Comparison of ENCODE assay signal across 10 cellular contexts in the genomic region with DNA sequence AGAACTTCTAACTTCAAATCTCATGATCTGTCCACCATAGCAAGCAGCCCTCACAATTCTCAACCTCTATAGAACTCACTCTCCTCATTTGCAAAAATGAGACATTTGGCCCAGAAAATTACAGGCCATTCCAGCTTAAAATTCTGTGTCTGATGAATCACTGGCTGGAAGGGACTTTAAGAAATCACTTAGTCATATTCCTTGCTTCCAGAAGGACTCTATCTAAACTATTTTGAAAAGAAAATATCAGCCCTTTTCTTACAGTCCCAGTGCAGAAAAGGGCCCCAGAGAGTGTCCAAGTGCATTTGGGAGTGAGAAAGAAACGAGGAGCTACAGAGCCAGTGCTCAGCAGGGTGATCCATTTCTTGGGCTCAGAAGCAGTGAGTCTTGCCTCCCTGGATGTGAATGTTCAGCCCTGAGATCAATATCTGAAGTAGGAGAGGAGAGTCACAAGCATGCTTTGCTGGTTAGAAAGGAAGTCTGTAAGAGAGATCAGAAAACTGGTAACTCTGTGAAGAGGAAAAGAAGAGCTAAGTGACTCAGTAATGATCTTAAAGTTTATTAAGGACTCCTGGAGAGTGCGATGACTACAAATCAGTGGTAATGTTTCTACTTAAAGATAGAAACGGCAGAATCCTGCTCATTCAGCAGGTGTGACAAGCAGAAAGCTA.
DNase-seq lines count a peak whose midpoint lies in the region; ATAC-seq and TF ChIP-seq lines count a peak whose summit lies in the region.
"Had no signal": no experiment of that assay in that cellular context is flagged by ENCODE, and none has a peak within 500 bp of the region (broad histone marks: within the 10 kb centered on the region; RNA-seq: fewer than 3 reads in every experiment).

No MANE protein-coding gene starts in this region.

- ATAC-seq in lung (ENCODE audit: insufficient read depth, low FRiP score) (no peak), HG03175 (IDR thresholded peaks at IDR 0.05; ENCODE audit: unreplicated experiment) (no peak), WTC11 (no peak), T-cell (replicated peaks in 1 of 4) (no peak)
- ATAC-seq: activated CD4-positive, CD25-positive, alpha-beta regulatory T cell treated with anti-CD3 and anti-CD28 coated beads, Interleukin-2, amount 50 U/mL, for 24 hours had no signal

- no peak for TF ChIP-seq CTCF in lung (IDR thresholded peaks at IDR 0.05; ENCODE audit: control extremely low read depth, extremely low read depth)
- TF ChIP-seq CTCF in suprapubic skin (IDR thresholded peaks at IDR 0.05), result no peak
- TF ChIP-seq CTCF in Caco-2 (IDR thresholded peaks at IDR 0.05; ENCODE audit: insufficient read depth in 1 of 2, low read depth in 1 of 2, low read length in 1 of 2, severe bottlenecking in 1 of 2, unreplicated experiment in 1 of 2), result no peak
- no peak for TF ChIP-seq CTCF in WTC11 (IDR thresholded peaks at IDR 0.05)

- CTCF ChIA-PET in Caco-2 (lab: Charles Lee) (no interaction called here), WTC11 (lab: Charles Lee) (no interaction called here), T-cell (lab: Charles Lee) (interaction anchor here in 1 of 2 donors (0.6 kb wide), 1 partner anchor 52 kb away, joined by 3 read pairs; no protein-coding TSS in a partner anchor)

- no peak for TF ChIP-seq EP300 in suprapubic skin (IDR thresholded peaks at IDR 0.05)

- H3K27me3 Mint-ChIP-seq in Caco-2 (ENCODE audit: insufficient read depth, unreplicated experiment) (peaks cover 6% of the 10 kb centered on the region), WTC11 (ENCODE audit: low read depth) (0 out of 2 replicates have a peak, but pooled peaks cover 4% of the 10 kb centered on the region), T-cell (peaks cover 39 to 45% of the 10 kb centered on the region in 2 donors)

- H3K9me3 Mint-ChIP-seq in Caco-2 (ENCODE audit: unreplicated experiment), result no peaks in the 10 kb centered on the region
- H3K9me3 Mint-ChIP-seq in WTC11, result no peaks in the 10 kb centered on the region
- no peaks in the 10 kb centered on the region for H3K9me3 Mint-ChIP-seq in T-cell

- no TSS peak for BruUV-seq in Caco-2 (replicated peaks; lab: Mats Ljungman, UMichigan)

- POLR2A ChIA-PET in Caco-2 (lab: Charles Lee), result no interaction called here
- POLR2A ChIA-PET in WTC11 (lab: Charles Lee), result no interaction called here
- POLR2A ChIA-PET in T-cell (lab: Charles Lee), result no interaction called here

- TF ChIP-seq POLR2A in suprapubic skin (IDR thresholded peaks at IDR 0.05), result no peak

- no peak overlapping the region for H3K4me3 ChIP-seq in lung
- H3K4me3 ChIP-seq in suprapubic skin, result no peak overlapping the region
- no peak overlapping the region for H3K4me3 ChIP-seq in Caco-2 (ENCODE audit: low read depth, low read length)

- H3K36me3 ChIP-seq in lung (ENCODE audit: control insufficient read depth in 2 of 2, insufficient read depth in 2 of 2, low read length in 2 of 2) (no peaks in the 10 kb centered on the region), suprapubic skin (no peaks in the 10 kb centered on the region), Caco-2 (ENCODE audit: control insufficient read depth, insufficient read depth, low read length) (no peaks in the 10 kb centered on the region)

- H3K4me3 Mint-ChIP-seq in Caco-2 (ENCODE audit: unreplicated experiment), result no peak overlapping the region
- H3K4me3 Mint-ChIP-seq in WTC11, result no peak overlapping the region
- no peak overlapping the region for H3K4me3 Mint-ChIP-seq in T-cell

- peak overlapping the region; percentile 51 to 76 for H3K27ac ChIP-seq in lung (ENCODE audit: low read depth in 1 of 2, low read length in 1 of 2)
- H3K27ac ChIP-seq in suprapubic skin, result peak overlapping the region; percentile 62

- H3K36me3 Mint-ChIP-seq in Caco-2 (ENCODE audit: insufficient read depth, unreplicated experiment) (no peaks in the 10 kb centered on the region), WTC11 (no peaks in the 10 kb centered on the region), T-cell (no peaks in the 10 kb centered on the region)

- intact Hi-C loops in Caco-2 (cut with micrococcal nuclease; ENCODE audit: unreplicated experiment), result no loop called here

- H3K27ac Mint-ChIP-seq in Caco-2 (ENCODE audit: unreplicated experiment), result no peak overlapping the region
- no peak overlapping the region for H3K27ac Mint-ChIP-seq in WTC11
- H3K27ac Mint-ChIP-seq in T-cell, result no peak overlapping the region

- peaks cover 0 to 3% of the 10 kb centered on the region in 2 donors for H3K9me3 ChIP-seq in lung (ENCODE audit: control insufficient read depth in 2 of 2, insufficient read depth in 1 of 2, low read length in 1 of 2)
- no peaks in the 10 kb centered on the region for H3K9me3 ChIP-seq in suprapubic skin
- no peaks in the 10 kb centered on the region for H3K9me3 ChIP-seq in Caco-2

- WGBS in lung, 2 donors, result 62 to 75% methylated on average over 3 of the region's 3 CpGs
- WGBS in suprapubic skin, result 45% methylated on average over 3 of the region's 3 CpGs

- H3K4me1 ChIP-seq in lung (ENCODE audit: control insufficient read depth in 2 of 2, insufficient read depth in 2 of 2, low read length in 2 of 2) (peaks cover 2 to 21% of the 10 kb centered on the region in 2 donors), suprapubic skin (peaks cover 40% of the 10 kb centered on the region), Caco-2 (no peaks in the 10 kb centered on the region)

- H3K27me3 ChIP-seq in lung (ENCODE audit: control insufficient read depth, insufficient read depth), result no peaks in the 10 kb centered on the region
- H3K27me3 ChIP-seq in suprapubic skin, result no peaks in the 10 kb centered on the region
- H3K27me3 ChIP-seq in Caco-2 (replicated peaks; ENCODE audit: control insufficient read depth, insufficient read depth, low read length), result peaks cover 2% of the 10 kb centered on the region; the same call in 1 of the 2 replicates

- H3K4me1 Mint-ChIP-seq in Caco-2 (ENCODE audit: low read depth, unreplicated experiment) (no peaks in the 10 kb centered on the region), WTC11 (peaks cover 30% of the 10 kb centered on the region), T-cell (peaks cover 6 to 8% (median 7%) of the 10 kb centered on the region in 3 donors)

- peak; percentile 71 for DNase-seq in HT1080 (ENCODE audit: low read depth)
- peak; percentile 27 for DNase-seq in dermis blood vessel endothelial cell
- no peak for DNase-seq in lung (ENCODE audit: low spot score)
- DNase-seq in suprapubic skin (ENCODE audit: low spot score in 2 of 2), result no peak
- no peak for DNase-seq in Caco-2
- no peak for DNase-seq in WTC11 (ENCODE audit: low spot score)
- no peak for DNase-seq in T-cell
- DNase-seq: Karpas-422 had no signal

TF ChIP-seq in WTC11, 78 proteins besides CTCF, POLR2A, EP300 and RAD21 (continues in another document):
- TF ChIP-seq, protein P1, sequence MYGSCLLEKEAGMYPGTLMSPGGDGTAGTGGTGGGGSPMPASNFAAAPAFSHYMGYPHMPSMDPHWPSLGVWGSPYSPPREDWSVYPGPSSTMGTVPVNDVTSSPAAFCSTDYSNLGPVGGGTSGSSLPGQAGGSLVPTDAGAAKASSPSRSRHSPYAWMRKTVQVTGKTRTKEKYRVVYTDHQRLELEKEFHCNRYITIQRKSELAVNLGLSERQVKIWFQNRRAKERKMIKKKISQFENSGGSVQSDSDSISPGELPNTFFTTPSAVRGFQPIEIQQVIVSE (CRISPR knock-in tag; IDR thresholded peaks at IDR 0.05; ENCODE audit: borderline replicate concordance), result no peak
- no peak for TF ChIP-seq NFYB (CRISPR knock-in tag; conservative IDR thresholded peaks at IDR 0.05; ENCODE audit: low read depth)
- TF ChIP-seq TP53 (CRISPR knock-in tag; IDR thresholded peaks at IDR 0.05), result no peak
- no peak for TF ChIP-seq GTF2I (CRISPR knock-in tag; conservative IDR thresholded peaks at IDR 0.05)
- TF ChIP-seq, protein P2, sequence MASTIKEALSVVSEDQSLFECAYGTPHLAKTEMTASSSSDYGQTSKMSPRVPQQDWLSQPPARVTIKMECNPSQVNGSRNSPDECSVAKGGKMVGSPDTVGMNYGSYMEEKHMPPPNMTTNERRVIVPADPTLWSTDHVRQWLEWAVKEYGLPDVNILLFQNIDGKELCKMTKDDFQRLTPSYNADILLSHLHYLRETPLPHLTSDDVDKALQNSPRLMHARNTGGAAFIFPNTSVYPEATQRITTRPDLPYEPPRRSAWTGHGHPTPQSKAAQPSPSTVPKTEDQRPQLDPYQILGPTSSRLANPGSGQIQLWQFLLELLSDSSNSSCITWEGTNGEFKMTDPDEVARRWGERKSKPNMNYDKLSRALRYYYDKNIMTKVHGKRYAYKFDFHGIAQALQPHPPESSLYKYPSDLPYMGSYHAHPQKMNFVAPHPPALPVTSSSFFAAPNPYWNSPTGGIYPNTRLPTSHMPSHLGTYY (CRISPR knock-in tag; IDR thresholded peaks at IDR 0.05), result no peak
- no peak for TF ChIP-seq ZNF671 (CRISPR knock-in tag; IDR thresholded peaks at IDR 0.05)
- no peak for TF ChIP-seq GABPB1 (CRISPR knock-in tag; IDR thresholded peaks at IDR 0.05)
- TF ChIP-seq, protein P3, sequence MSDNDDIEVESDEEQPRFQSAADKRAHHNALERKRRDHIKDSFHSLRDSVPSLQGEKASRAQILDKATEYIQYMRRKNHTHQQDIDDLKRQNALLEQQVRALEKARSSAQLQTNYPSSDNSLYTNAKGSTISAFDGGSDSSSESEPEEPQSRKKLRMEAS (CRISPR knock-in tag; IDR thresholded peaks at IDR 0.05), result no peak
- TF ChIP-seq NR3C1 (CRISPR knock-in tag; conservative IDR thresholded peaks at IDR 0.05; ENCODE audit: low read depth), result no peak
- TF ChIP-seq ETV6 (CRISPR knock-in tag; IDR thresholded peaks at IDR 0.05), result no peak
- TF ChIP-seq SMAD4 (CRISPR knock-in tag; IDR thresholded peaks at IDR 0.05), result no peak
- no peak for TF ChIP-seq ZNF317 (CRISPR knock-in tag; IDR thresholded peaks at IDR 0.05; ENCODE audit: borderline replicate concordance, low read depth)
- TF ChIP-seq, protein P4, sequence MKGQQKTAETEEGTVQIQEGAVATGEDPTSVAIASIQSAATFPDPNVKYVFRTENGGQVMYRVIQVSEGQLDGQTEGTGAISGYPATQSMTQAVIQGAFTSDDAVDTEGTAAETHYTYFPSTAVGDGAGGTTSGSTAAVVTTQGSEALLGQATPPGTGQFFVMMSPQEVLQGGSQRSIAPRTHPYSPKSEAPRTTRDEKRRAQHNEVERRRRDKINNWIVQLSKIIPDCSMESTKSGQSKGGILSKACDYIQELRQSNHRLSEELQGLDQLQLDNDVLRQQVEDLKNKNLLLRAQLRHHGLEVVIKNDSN (CRISPR knock-in tag; IDR thresholded peaks at IDR 0.05), result no peak

Comparison
In these comparisons a context has a peak if more than half of its experiments do, and no peak if none do; other contexts are left out.
1. DNase-seq: peak in HT1080 (single experiment) and dermis blood vessel endothelial cell (single experiment); none in lung (single experiment), suprapubic skin (0 of 2), Caco-2 (0 of 2), WTC11 (single experiment) and T-cell (0 of 34).